Comparison of ENCODE assay signal across 1 cellular context in genomic region chr22:23068832-23069385, GRCh38.
TF ChIP-seq lines count a peak whose summit lies in the region.

No MANE protein-coding gene starts in this region.

TF ChIP-seq in GM23338, 12 proteins besides CTCF, POLR2A, EP300 and RAD21 (continued from another document):
- no peak for TF ChIP-seq REST (IDR thresholded peaks at IDR 0.05; ENCODE audit: unreplicated experiment)
- no peak for TF ChIP-seq NANOG (IDR thresholded peaks at IDR 0.05; ENCODE audit: borderline replicate concordance)
- TF ChIP-seq EZH2 (IDR thresholded peaks at IDR 0.05; ENCODE audit: low read depth, unreplicated experiment), result no peak
- TF ChIP-seq ZNF114 (CRISPR knock-in tag; IDR thresholded peaks at IDR 0.05), result no peak
- TF ChIP-seq JUNB (IDR thresholded peaks at IDR 0.05; ENCODE audit: unreplicated experiment), result no peak
- TF ChIP-seq EZH2phosphoT487 (IDR thresholded peaks at IDR 0.05; ENCODE audit: unreplicated experiment), result no peak
- TF ChIP-seq, protein P1, sequence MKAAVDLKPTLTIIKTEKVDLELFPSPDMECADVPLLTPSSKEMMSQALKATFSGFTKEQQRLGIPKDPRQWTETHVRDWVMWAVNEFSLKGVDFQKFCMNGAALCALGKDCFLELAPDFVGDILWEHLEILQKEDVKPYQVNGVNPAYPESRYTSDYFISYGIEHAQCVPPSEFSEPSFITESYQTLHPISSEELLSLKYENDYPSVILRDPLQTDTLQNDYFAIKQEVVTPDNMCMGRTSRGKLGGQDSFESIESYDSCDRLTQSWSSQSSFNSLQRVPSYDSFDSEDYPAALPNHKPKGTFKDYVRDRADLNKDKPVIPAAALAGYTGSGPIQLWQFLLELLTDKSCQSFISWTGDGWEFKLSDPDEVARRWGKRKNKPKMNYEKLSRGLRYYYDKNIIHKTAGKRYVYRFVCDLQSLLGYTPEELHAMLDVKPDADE (IDR thresholded peaks at IDR 0.05), result no peak
